In genomic region chr14:103690332-103690731, GRCh38 we compare ENCODE assay signal across 23 cellular contexts. TPM values are rescaled to one million over a fixed set of nuclear protein-coding genes. Genes with fewer than 3 reads are reported as not detected.
DNase-seq lines count a peak whose midpoint lies in the region; ATAC-seq and TF ChIP-seq lines count a peak whose summit lies in the region.
"Had no signal": no experiment of that assay in that cellular context is flagged by ENCODE, and none has a peak within 500 bp of the region (broad histone marks: within the 10 kb centered on the region; RNA-seq: fewer than 3 reads in every experiment).

No MANE protein-coding gene starts in this region.

- H3K4me1 Mint-ChIP-seq in activated CD4-positive, alpha-beta memory T cell treated with anti-CD3 and anti-CD28 coated beads, Interleukin-2, amount 10 ng/mL, durations not matched to agents 7 days and 5 days, result no peaks in the 10 kb centered on the region
- H3K4me1 Mint-ChIP-seq in activated CD4-positive, alpha-beta memory T cell treated with anti-CD3 and anti-CD28 coated beads for 36 hours (ENCODE audit: low read depth), result no peaks in the 10 kb centered on the region
- H3K4me1 Mint-ChIP-seq in HFFc6 (ENCODE audit: low read depth) (peaks cover 11% of the 10 kb centered on the region), brain (peaks cover 22% of the 10 kb centered on the region)
- no peaks in the 10 kb centered on the region for H3K4me1 Mint-ChIP-seq in stimulated activated effector memory CD8-positive, alpha-beta T cell treated with anti-CD3 and anti-CD28 coated beads, Interleukin-12 subunit alpha, Interleukin-12 subunit beta, amount 100 ng/mL, for 72 hours
- peaks cover 0 to 4% (median 0%) of the 10 kb centered on the region in 7 donors for H3K4me1 Mint-ChIP-seq in naive thymus-derived CD4-positive, alpha-beta T cell

- H3K4me3 Mint-ChIP-seq in activated CD4-positive, alpha-beta memory T cell treated with anti-CD3 and anti-CD28 coated beads, Interleukin-2, amount 10 ng/mL, durations not matched to agents 7 days and 5 days, result no peak overlapping the region
- H3K4me3 Mint-ChIP-seq in activated CD4-positive, alpha-beta memory T cell treated with anti-CD3 and anti-CD28 coated beads for 36 hours, result no peak overlapping the region
- no peak overlapping the region for H3K4me3 Mint-ChIP-seq in HFFc6
- H3K4me3 Mint-ChIP-seq in brain, result no peak overlapping the region
- no peak overlapping the region for H3K4me3 Mint-ChIP-seq in stimulated activated effector memory CD8-positive, alpha-beta T cell treated with anti-CD3 and anti-CD28 coated beads, Interleukin-12 subunit alpha, Interleukin-12 subunit beta, amount 100 ng/mL, for 72 hours
- no peak overlapping the region for H3K4me3 Mint-ChIP-seq in naive thymus-derived CD4-positive, alpha-beta T cell
- H3K4me3 Mint-ChIP-seq: activated T-cell treated with anti-CD3 and anti-CD28 coated beads, Interleukin-2, amount 50 U/mL, for 24 hours; H9; stimulated activated naive CD8-positive, alpha-beta T cell treated with anti-CD3 and anti-CD28 coated beads, Interleukin-15, Interleukin-2, amounts not matched to agents 100 ng/mL and 50 ng/mL, for 24 hours had no signal

- H3K27me3 Mint-ChIP-seq in activated CD4-positive, alpha-beta memory T cell treated with anti-CD3 and anti-CD28 coated beads, Interleukin-2, amount 10 ng/mL, durations not matched to agents 7 days and 5 days, result no peaks in the 10 kb centered on the region
- H3K27me3 Mint-ChIP-seq in activated CD4-positive, alpha-beta memory T cell treated with anti-CD3 and anti-CD28 coated beads for 36 hours, result no peaks in the 10 kb centered on the region
- H3K27me3 Mint-ChIP-seq in HFFc6 (ENCODE audit: insufficient read depth), result no peaks in the 10 kb centered on the region; the same call in none of the 2 replicates
- H3K27me3 Mint-ChIP-seq in brain, result peaks cover 3% of the 10 kb centered on the region
- no peaks in the 10 kb centered on the region for H3K27me3 Mint-ChIP-seq in naive thymus-derived CD4-positive, alpha-beta T cell
- H3K27me3 Mint-ChIP-seq: activated T-cell treated with anti-CD3 and anti-CD28 coated beads, Interleukin-2, amount 50 U/mL, for 24 hours; stimulated activated naive CD8-positive, alpha-beta T cell treated with anti-CD3 and anti-CD28 coated beads, Interleukin-15, Interleukin-2, amounts not matched to agents 100 ng/mL and 50 ng/mL, for 24 hours had no signal

- CTCF ChIA-PET in activated CD4-positive, alpha-beta memory T cell treated with anti-CD3 and anti-CD28 coated beads, Interleukin-2, amount 10 ng/mL, durations not matched to agents 7 days and 5 days (lab: Charles Lee), result no interaction called here
- CTCF ChIA-PET in activated CD4-positive, alpha-beta memory T cell treated with anti-CD3 and anti-CD28 coated beads for 36 hours (lab: Charles Lee), result no interaction called here
- CTCF ChIA-PET in naive thymus-derived CD4-positive, alpha-beta T cell (lab: Charles Lee), result no interaction called here

- H3K4me1 ChIP-seq in naive thymus-derived CD4-positive, alpha-beta T cell (ENCODE audit: control insufficient read depth in 2 of 2, insufficient read depth in 2 of 2, low read length in 2 of 2), result no peaks in the 10 kb centered on the region
- H3K4me1 ChIP-seq: body of pancreas had no signal

- no peaks in the 10 kb centered on the region for H3K9me3 ChIP-seq in naive thymus-derived CD4-positive, alpha-beta T cell (ENCODE audit: control insufficient read depth in 2 of 3, low read length in 3 of 3)
- H3K9me3 ChIP-seq: body of pancreas, esophagus muscularis mucosa, neutrophil, thyroid gland had no signal

- H3K4me3 ChIP-seq in naive thymus-derived CD4-positive, alpha-beta T cell (ENCODE audit: low read length), result no peak overlapping the region
- H3K4me3 ChIP-seq: body of pancreas, esophagus muscularis mucosa, thyroid gland had no signal

- ATAC-seq in stimulated activated effector memory CD8-positive, alpha-beta T cell treated with anti-CD3 and anti-CD28 coated beads, Interleukin-12 subunit alpha, Interleukin-12 subunit beta, amount 100 ng/mL, for 72 hours, result no peak
- no peak for ATAC-seq in naive thymus-derived CD4-positive, alpha-beta T cell
- ATAC-seq: body of pancreas had no signal

- no peak for DNase-seq in activated CD4-positive, alpha-beta memory T cell treated with anti-CD3 and anti-CD28 coated beads, Interleukin-2, amount 10 ng/mL, durations not matched to agents 7 days and 5 days
- no peak for DNase-seq in activated CD4-positive, alpha-beta memory T cell treated with anti-CD3 and anti-CD28 coated beads for 36 hours
- no peak for DNase-seq in HFFc6
- DNase-seq in stimulated activated effector memory CD8-positive, alpha-beta T cell treated with anti-CD3 and anti-CD28 coated beads, Interleukin-12 subunit alpha, Interleukin-12 subunit beta, amount 100 ng/mL, for 72 hours (ENCODE audit: low spot score in 2 of 2), result no peak
- no peak for DNase-seq in naive thymus-derived CD4-positive, alpha-beta T cell
- no peak for DNase-seq in NCI-H2227 treated with DMSO at 0.1 percent for 48 hours (lab: John Stamatoyannopoulos, UW)
- DNase-seq in OCI-M1 (lab: John Stamatoyannopoulos, UW), result no peak
- DNase-seq: activated naive CD4-positive, alpha-beta T cell treated with anti-CD3 and anti-CD28 coated beads, Interleukin-2, amount 50 U/mL, for 16 hours; activated T-cell treated with anti-CD3 and anti-CD28 coated beads, Interleukin-2, amount 50 U/mL, for 24 hours; body of pancreas; effector memory CD4-positive, alpha-beta T cell; H9; hypothalamus; NCI-H1436 treated with DMSO at 0.1 percent for 48 hours; NCI-H524 treated with DMSO at 0.1 percent for 48 hours; small intestine; stimulated activated CD4-positive, alpha-beta T cell treated with anti-CD3 and anti-CD28 coated beads, Interleukin-4, amount 100 ng/mL, for 1 hour; thyroid gland had no signal

- intact Hi-C loops in activated CD4-positive, alpha-beta memory T cell treated with anti-CD3 and anti-CD28 coated beads for 36 hours (cut with micrococcal nuclease), result no loop called here
- intact Hi-C loops in naive thymus-derived CD4-positive, alpha-beta T cell (cut with micrococcal nuclease), result no loop called here

- peaks cover 9 to 82% (median 14%) of the 10 kb centered on the region in 3 experiments for H3K36me3 ChIP-seq in naive thymus-derived CD4-positive, alpha-beta T cell (ENCODE audit: control insufficient read depth in 2 of 3, insufficient read depth in 3 of 3, low read length in 3 of 3)

- H3K9me3 Mint-ChIP-seq in activated CD4-positive, alpha-beta memory T cell treated with anti-CD3 and anti-CD28 coated beads, Interleukin-2, amount 10 ng/mL, durations not matched to agents 7 days and 5 days, result no peaks in the 10 kb centered on the region
- no peaks in the 10 kb centered on the region for H3K9me3 Mint-ChIP-seq in activated CD4-positive, alpha-beta memory T cell treated with anti-CD3 and anti-CD28 coated beads for 36 hours
- H3K9me3 Mint-ChIP-seq in HFFc6, result no peaks in the 10 kb centered on the region
- H3K9me3 Mint-ChIP-seq in brain, result no peaks in the 10 kb centered on the region
- no peaks in the 10 kb centered on the region for H3K9me3 Mint-ChIP-seq in stimulated activated effector memory CD8-positive, alpha-beta T cell treated with anti-CD3 and anti-CD28 coated beads, Interleukin-12 subunit alpha, Interleukin-12 subunit beta, amount 100 ng/mL, for 72 hours
- no peaks in the 10 kb centered on the region for H3K9me3 Mint-ChIP-seq in naive thymus-derived CD4-positive, alpha-beta T cell
- H3K9me3 Mint-ChIP-seq: activated T-cell treated with anti-CD3 and anti-CD28 coated beads, Interleukin-2, amount 50 U/mL, for 24 hours; H9; stimulated activated naive CD8-positive, alpha-beta T cell treated with anti-CD3 and anti-CD28 coated beads, Interleukin-15, Interleukin-2, amounts not matched to agents 100 ng/mL and 50 ng/mL, for 24 hours had no signal

- peak overlapping the region; percentile 31 for H3K27ac Mint-ChIP-seq in activated CD4-positive, alpha-beta memory T cell treated with anti-CD3 and anti-CD28 coated beads, Interleukin-2, amount 10 ng/mL, durations not matched to agents 7 days and 5 days
- no peak overlapping the region for H3K27ac Mint-ChIP-seq in activated CD4-positive, alpha-beta memory T cell treated with anti-CD3 and anti-CD28 coated beads for 36 hours
- peak overlapping the region; percentile 10; the same call in 1 of the 2 replicates for H3K27ac Mint-ChIP-seq in HFFc6
- H3K27ac Mint-ChIP-seq in brain, result peak overlapping the region in 3 of 5 experiments; percentile 51 to 76 (median 54)
- H3K27ac Mint-ChIP-seq in stimulated activated effector memory CD8-positive, alpha-beta T cell treated with anti-CD3 and anti-CD28 coated beads, Interleukin-12 subunit alpha, Interleukin-12 subunit beta, amount 100 ng/mL, for 72 hours, result peak overlapping the region; percentile 6
- peak overlapping the region in 3 of 9 donors; percentile 17 to 48 (median 36) for H3K27ac Mint-ChIP-seq in naive thymus-derived CD4-positive, alpha-beta T cell

- TF ChIP-seq CTCF in HFFc6 (IDR thresholded peaks at IDR 0.05) (no peak), brain (conservative IDR thresholded peaks at IDR 0.05) (no peak)

- POLR2A ChIA-PET in activated CD4-positive, alpha-beta memory T cell treated with anti-CD3 and anti-CD28 coated beads, Interleukin-2, amount 10 ng/mL, durations not matched to agents 7 days and 5 days (lab: Charles Lee), result no interaction called here
- POLR2A ChIA-PET in activated CD4-positive, alpha-beta memory T cell treated with anti-CD3 and anti-CD28 coated beads for 36 hours (lab: Charles Lee), result no interaction called here
- POLR2A ChIA-PET in naive thymus-derived CD4-positive, alpha-beta T cell (lab: Charles Lee), result no interaction called here

- H3K36me3 Mint-ChIP-seq in activated CD4-positive, alpha-beta memory T cell treated with anti-CD3 and anti-CD28 coated beads, Interleukin-2, amount 10 ng/mL, durations not matched to agents 7 days and 5 days (ENCODE audit: low read depth), result peaks cover 50% of the 10 kb centered on the region
- H3K36me3 Mint-ChIP-seq in activated CD4-positive, alpha-beta memory T cell treated with anti-CD3 and anti-CD28 coated beads for 36 hours, result peaks cover 18% of the 10 kb centered on the region
- H3K36me3 Mint-ChIP-seq in HFFc6 (ENCODE audit: low read depth) (peaks cover 26% of the 10 kb centered on the region; the same call in 1 of the 2 replicates), brain (peaks cover 30% of the 10 kb centered on the region)
- H3K36me3 Mint-ChIP-seq in stimulated activated effector memory CD8-positive, alpha-beta T cell treated with anti-CD3 and anti-CD28 coated beads, Interleukin-12 subunit alpha, Interleukin-12 subunit beta, amount 100 ng/mL, for 72 hours, result peaks cover 96% of the 10 kb centered on the region
- peaks cover 0 to 22% (median 5%) of the 10 kb centered on the region in 5 donors for H3K36me3 Mint-ChIP-seq in naive thymus-derived CD4-positive, alpha-beta T cell

- H3K27me3 ChIP-seq in naive thymus-derived CD4-positive, alpha-beta T cell (ENCODE audit: control insufficient read depth in 2 of 2, insufficient read depth in 2 of 2, low read length in 2 of 2), result no peaks in the 10 kb centered on the region
- H3K27me3 ChIP-seq: body of pancreas, esophagus muscularis mucosa, neutrophil, thyroid gland had no signal

- H3K27ac ChIP-seq in naive thymus-derived CD4-positive, alpha-beta T cell (ENCODE audit: low read depth, low read length), result no peak overlapping the region
- H3K27ac ChIP-seq: 22Rv1, body of pancreas, neutrophil had no signal

RNA-seq across cellular contexts. Expression of gene XRCC3, which starts 24.9 kb away (rescaled TPM):
- total RNA-seq in activated CD4-positive, alpha-beta memory T cell treated with anti-CD3 and anti-CD28 coated beads, Interleukin-2, amount 10 ng/mL, durations not matched to agents 7 days and 5 days, result 10 to 100 TPM; 35.9 to 39.6 TPM
- total RNA-seq in activated CD4-positive, alpha-beta memory T cell treated with anti-CD3 and anti-CD28 coated beads for 36 hours, result 10 to 100 TPM; 41.9 to 48.5 TPM
- total RNA-seq in HFFc6 (2021; fragmentation: NEBNext Ultra II Directional; extraction: Animal tissue kit (Norgen Biotek cat#: 25700)), result 10 to 100 TPM in 5 of 6 experiments, 1 to 10 TPM in 1; 7.3 to 15.7 (median 13.4) TPM
- polyA plus RNA-seq in brain (ENCODE audit: insufficient read depth, low read depth, low replicate concordance), result 17.5 TPM
- total RNA-seq in naive thymus-derived CD4-positive, alpha-beta T cell, result 10 to 100 TPM in 4 of 5 experiments, 1 to 10 TPM in 1; 9.3 to 38.9 (median 15.9) TPM
- 1 to 10 TPM; 5.1 to 5.7 TPM for polyA plus RNA-seq in naive thymus-derived CD4-positive, alpha-beta T cell

RNA-seq across cellular contexts. Expression of gene ZFYVE21, which starts 25.3 kb away (rescaled TPM):
- total RNA-seq in activated CD4-positive, alpha-beta memory T cell treated with anti-CD3 and anti-CD28 coated beads, Interleukin-2, amount 10 ng/mL, durations not matched to agents 7 days and 5 days, result 10 to 100 TPM; 17.4 to 17.8 TPM
- 10 to 100 TPM; 14.9 to 15.9 TPM for total RNA-seq in activated CD4-positive, alpha-beta memory T cell treated with anti-CD3 and anti-CD28 coated beads for 36 hours
- total RNA-seq in HFFc6 (2021; fragmentation: NEBNext Ultra II Directional; extraction: Animal tissue kit (Norgen Biotek cat#: 25700)), result 10 to 100 TPM; 40.9 to 47.7 (median 42.1) TPM
- 47.5 TPM for polyA plus RNA-seq in brain (ENCODE audit: insufficient read depth, low read depth, low replicate concordance)
- total RNA-seq in naive thymus-derived CD4-positive, alpha-beta T cell, result 10 to 100 TPM in 4 of 5 experiments, 1 to 10 TPM in 1; 5.8 to 19.0 (median 16.8) TPM
- polyA plus RNA-seq in naive thymus-derived CD4-positive, alpha-beta T cell, result 10 to 100 TPM in 1 of 2 donors, 1 to 10 TPM in 1; 8.9 to 15.6 TPM
